Comparison of ENCODE assay signal across 1 cellular context in genomic region chr17:39923836-39924690, GRCh38.
A peak's percentile ranks its signal among the peaks of the same experiment; 100 is the strongest.
TF ChIP-seq lines count a peak whose summit lies in the region.

No MANE protein-coding gene starts in this region.

TF ChIP-seq in HepG2, 621 proteins besides CTCF, POLR2A, EP300 and RAD21 (continued from another document and continues in another):
- no peak; the same call in 1 of the 2 replicates for TF ChIP-seq PCBP1 (IDR thresholded peaks at IDR 0.05; ENCODE audit: borderline replicate concordance, low read depth, low read length)
- TF ChIP-seq IRF9 (CRISPR knock-in tag; IDR thresholded peaks at IDR 0.05; ENCODE audit: borderline replicate concordance): peak; percentile 96
- TF ChIP-seq HNF4G (IDR thresholded peaks at IDR 0.05; ENCODE audit: borderline replicate concordance, low read depth, low read length): peak; percentile 73; the same call in 1 of the 2 replicates
- TF ChIP-seq HNF4G (CRISPR knock-in tag; IDR thresholded peaks at IDR 0.05; ENCODE audit: borderline replicate concordance, low read depth): peak; percentile 90; the same call in 1 of the 2 replicates
- peak; percentile 99 for TF ChIP-seq THRA (CRISPR knock-in tag; IDR thresholded peaks at IDR 0.05; ENCODE audit: borderline replicate concordance)
- TF ChIP-seq NFE2 (CRISPR knock-in tag; IDR thresholded peaks at IDR 0.05): no peak
- peak; percentile 74; the same call in 1 of the 2 replicates for TF ChIP-seq ZNF572 (CRISPR knock-in tag; IDR thresholded peaks at IDR 0.05)
- TF ChIP-seq PITX1 (CRISPR knock-in tag; IDR thresholded peaks at IDR 0.05): peak; percentile 94
- TF ChIP-seq ZBTB33 (CRISPR knock-in tag; IDR thresholded peaks at IDR 0.05): peak; percentile 80; the same call in 1 of the 2 replicates
- peak; percentile 98 for TF ChIP-seq ZNF414 (CRISPR knock-in tag; IDR thresholded peaks at IDR 0.05)
- peak; percentile 100 for TF ChIP-seq PHF5A (CRISPR knock-in tag; IDR thresholded peaks at IDR 0.05; ENCODE audit: low read depth, unreplicated experiment)
- no peak for TF ChIP-seq SETDB1 (CRISPR knock-in tag; IDR thresholded peaks at IDR 0.05; ENCODE audit: borderline replicate concordance)
- peak; percentile 86 for TF ChIP-seq DRAP1 (CRISPR knock-in tag; IDR thresholded peaks at IDR 0.05)
- TF ChIP-seq MXD4 (CRISPR knock-in tag; IDR thresholded peaks at IDR 0.05): peak; percentile 94
- TF ChIP-seq ATF4 (CRISPR knock-in tag; IDR thresholded peaks at IDR 0.05): peak in 1 of 2 experiments; percentile 87; a peak in 2 of 4 replicates
- peak; percentile 80 for TF ChIP-seq MXD1 (CRISPR knock-in tag; IDR thresholded peaks at IDR 0.05)
- peak; percentile 90 for TF ChIP-seq MXD3 (CRISPR knock-in tag; IDR thresholded peaks at IDR 0.05)
- TF ChIP-seq NRL (CRISPR knock-in tag; IDR thresholded peaks at IDR 0.05; ENCODE audit: borderline replicate concordance): no peak
- peak; percentile 94; the same call in 1 of the 2 replicates for TF ChIP-seq ZNF503 (CRISPR knock-in tag; IDR thresholded peaks at IDR 0.05)
- TF ChIP-seq KLF9 (CRISPR knock-in tag; IDR thresholded peaks at IDR 0.05; ENCODE audit: low read depth): 0 out of 2 replicates have a peak, but pooled peaks have one; percentile 66
- no peak for TF ChIP-seq TAF15 (IDR thresholded peaks at IDR 0.05; ENCODE audit: low read depth, low read length, poor library complexity, severe bottlenecking)
- TF ChIP-seq ZFP36L1 (CRISPR knock-in tag; IDR thresholded peaks at IDR 0.05): peak; percentile 99
- TF ChIP-seq RFX1 (IDR thresholded peaks at IDR 0.05): no peak; the same call in 1 of the 2 replicates
- TF ChIP-seq IKZF4 (CRISPR knock-in tag; IDR thresholded peaks at IDR 0.05; ENCODE audit: borderline replicate concordance, low read depth, not compliant biosample characterization): peak; percentile 95
- TF ChIP-seq TCF7 (IDR thresholded peaks at IDR 0.05; ENCODE audit: low read depth): peak; percentile 62; the same call in 1 of the 2 replicates
- TF ChIP-seq UBTF (CRISPR knock-in tag; IDR thresholded peaks at IDR 0.05): peak; percentile 83
- TF ChIP-seq ESRRA (CRISPR knock-in tag; IDR thresholded peaks at IDR 0.05; ENCODE audit: low read depth): peak; percentile 98
- TF ChIP-seq NBN (conservative IDR thresholded peaks at IDR 0.05): no peak
- peak; percentile 91 for TF ChIP-seq ETV6 (CRISPR knock-in tag; conservative IDR thresholded peaks at IDR 0.05)
- peak; percentile 90 for TF ChIP-seq NR2C2 (CRISPR knock-in tag; IDR thresholded peaks at IDR 0.05; ENCODE audit: borderline replicate concordance)
- no peak; the same call in 1 of the 2 replicates for TF ChIP-seq ZNF251 (CRISPR knock-in tag; IDR thresholded peaks at IDR 0.05)
- TF ChIP-seq ZNF274 (CRISPR knock-in tag; IDR thresholded peaks at IDR 0.05): peak; percentile 90
- TF ChIP-seq ZNF772 (CRISPR knock-in tag; IDR thresholded peaks at IDR 0.05): peak; percentile 97
- 0 out of 2 replicates have a peak, but pooled peaks have one; percentile 49 for TF ChIP-seq DDIT3 (CRISPR knock-in tag; IDR thresholded peaks at IDR 0.05)
- peak; percentile 99 for TF ChIP-seq MIXL1 (CRISPR knock-in tag; IDR thresholded peaks at IDR 0.05)
- TF ChIP-seq NFYC (CRISPR knock-in tag; IDR thresholded peaks at IDR 0.05): peak; percentile 61
- TF ChIP-seq TERF1 (CRISPR knock-in tag; IDR thresholded peaks at IDR 0.05): 0 out of 2 replicates have a peak, but pooled peaks have one; percentile 45
- peak; percentile 93; the same call in 1 of the 2 replicates for TF ChIP-seq TP53 (CRISPR knock-in tag; conservative IDR thresholded peaks at IDR 0.05)
- no peak for TF ChIP-seq CSRNP2 (CRISPR knock-in tag; conservative IDR thresholded peaks at IDR 0.05; ENCODE audit: low read depth)
- peak; percentile 99 for TF ChIP-seq RXRA (CRISPR knock-in tag; IDR thresholded peaks at IDR 0.05)
- TF ChIP-seq ZNF605 (CRISPR knock-in tag; IDR thresholded peaks at IDR 0.05): peak; percentile 88
- peak; percentile 95 for TF ChIP-seq ZNF792 (CRISPR knock-in tag; IDR thresholded peaks at IDR 0.05)
- no peak for TF ChIP-seq ZNF234 (CRISPR knock-in tag; conservative IDR thresholded peaks at IDR 0.05)
- peak; percentile 92 for TF ChIP-seq FOSL1 (CRISPR knock-in tag; IDR thresholded peaks at IDR 0.05; ENCODE audit: borderline replicate concordance)
- peak; percentile 99; the same call in 1 of the 2 replicates for TF ChIP-seq ZNF766 (CRISPR knock-in tag; IDR thresholded peaks at IDR 0.05; ENCODE audit: borderline replicate concordance)
- TF ChIP-seq MAF1 (CRISPR knock-in tag; IDR thresholded peaks at IDR 0.05; ENCODE audit: borderline replicate concordance): no peak
- TF ChIP-seq MYPOP (CRISPR knock-in tag; IDR thresholded peaks at IDR 0.05): peak; percentile 88; the same call in 1 of the 2 replicates
- TF ChIP-seq ZNF235 (CRISPR knock-in tag; IDR thresholded peaks at IDR 0.05; ENCODE audit: borderline replicate concordance): peak; percentile 74
- no peak for TF ChIP-seq RAD51 (IDR thresholded peaks at IDR 0.05; ENCODE audit: borderline replicate concordance)
- TF ChIP-seq CEBPB (IDR thresholded peaks at IDR 0.05; ENCODE audit: borderline replicate concordance, low read depth, low read length): no peak
- TF ChIP-seq ZNF546 (CRISPR knock-in tag; conservative IDR thresholded peaks at IDR 0.05): peak; percentile 87
